Comparison of ENCODE assay signal across 8 cellular contexts in genomic region chr3:52057806-52058099, GRCh38. TPM values are rescaled to one million over a fixed set of nuclear protein-coding genes. Genes with fewer than 3 reads are reported as not detected.
DNase-seq lines count a peak whose midpoint lies in the region; ATAC-seq and TF ChIP-seq lines count a peak whose summit lies in the region.

No MANE protein-coding gene starts in this region.

- H3K9me3 ChIP-seq in left lung (no peaks in the 10 kb centered on the region), suprapubic skin (no peaks in the 10 kb centered on the region)

- H3K4me3 ChIP-seq in left lung (peak overlapping the region; percentile 21 to 94), suprapubic skin (peak overlapping the region; percentile 79)

- intact Hi-C loops in left lung (cut with DNase I), result no loop called here

- TF ChIP-seq POLR2A in suprapubic skin (IDR thresholded peaks at IDR 0.05), result no peak

- 19% methylated on average over 7 of the region's 9 CpGs for WGBS in suprapubic skin

- DNase-seq in activated CD4-positive, alpha-beta T cell treated with anti-CD3 and anti-CD28 coated beads, Interleukin-2, amount 10 ng/mL, durations not matched to agents 7 days and 5 days, result no peak
- DNase-seq in activated CD4-positive, alpha-beta T cell treated with anti-CD3 and anti-CD28 coated beads, Interleukin-2, amount 50 U/mL, for 48 hours, result no peak
- no peak for DNase-seq in left lung
- no peak for DNase-seq in suprapubic skin (ENCODE audit: low spot score in 2 of 2)
- DNase-seq in GM20000 (ENCODE audit: low spot score), result no peak
- no peak for DNase-seq in midbrain (lab: John Stamatoyannopoulos, UW)
- DNase-seq in NCI-H1105 treated with DMSO at 0.1 percent for 48 hours (lab: John Stamatoyannopoulos, UW), result no peak

- peak overlapping the region; percentile 95 for H3K27ac Mint-ChIP-seq in activated CD4-positive, alpha-beta T cell treated with anti-CD3 and anti-CD28 coated beads, Interleukin-2, amount 10 ng/mL, durations not matched to agents 7 days and 5 days

- H3K36me3 ChIP-seq in left lung (peaks cover 0 to 12% of the 10 kb centered on the region in 2 donors), suprapubic skin (no peaks in the 10 kb centered on the region)

- H3K27ac ChIP-seq in angular gyrus (ENCODE audit: low read depth, low read length) (peak overlapping the region; percentile 34), left lung (peak overlapping the region; percentile 63 to 91), suprapubic skin (peak overlapping the region; percentile 35)

- H3K4me3 Mint-ChIP-seq in activated CD4-positive, alpha-beta T cell treated with anti-CD3 and anti-CD28 coated beads, Interleukin-2, amount 10 ng/mL, durations not matched to agents 7 days and 5 days, result peak overlapping the region; percentile 87

- POLR2A ChIA-PET in activated CD4-positive, alpha-beta T cell treated with anti-CD3 and anti-CD28 coated beads, Interleukin-2, amount 10 ng/mL, durations not matched to agents 7 days and 5 days (lab: Charles Lee), result no interaction called here

- no peak for ATAC-seq in left lung

- TF ChIP-seq CTCF in left lung (IDR thresholded peaks at IDR 0.05), result no peak
- no peak for TF ChIP-seq CTCF in suprapubic skin (IDR thresholded peaks at IDR 0.05)
- no peak for TF ChIP-seq CTCF in GM20000 (IDR thresholded peaks at IDR 0.05; ENCODE audit: extremely low read depth, missing control alignments)

- CTCF ChIA-PET in activated CD4-positive, alpha-beta T cell treated with anti-CD3 and anti-CD28 coated beads, Interleukin-2, amount 10 ng/mL, durations not matched to agents 7 days and 5 days (lab: Charles Lee), result interaction anchor here (0.6 to 2.3 kb wide), 9 partner anchors 21 to 355 kb away, joined by 3 to 12 read pairs (median 4); partner anchors contain the start of genes PARP3 and RRP9

- peaks cover 14% of the 10 kb centered on the region for H3K36me3 Mint-ChIP-seq in activated CD4-positive, alpha-beta T cell treated with anti-CD3 and anti-CD28 coated beads, Interleukin-2, amount 10 ng/mL, durations not matched to agents 7 days and 5 days (ENCODE audit: low read depth)

- no peaks in the 10 kb centered on the region for H3K9me3 Mint-ChIP-seq in activated CD4-positive, alpha-beta T cell treated with anti-CD3 and anti-CD28 coated beads, Interleukin-2, amount 10 ng/mL, durations not matched to agents 7 days and 5 days

- H3K27me3 ChIP-seq in left lung (no peaks in the 10 kb centered on the region), suprapubic skin (no peaks in the 10 kb centered on the region)

- peaks cover 30% of the 10 kb centered on the region for H3K4me1 Mint-ChIP-seq in activated CD4-positive, alpha-beta T cell treated with anti-CD3 and anti-CD28 coated beads, Interleukin-2, amount 10 ng/mL, durations not matched to agents 7 days and 5 days

- TF ChIP-seq EP300 in suprapubic skin (IDR thresholded peaks at IDR 0.05), result no peak

- H3K4me1 ChIP-seq in left lung (peaks cover 25 to 70% of the 10 kb centered on the region in 2 donors), suprapubic skin (peaks cover 70% of the 10 kb centered on the region)

- no peaks in the 10 kb centered on the region for H3K27me3 Mint-ChIP-seq in activated CD4-positive, alpha-beta T cell treated with anti-CD3 and anti-CD28 coated beads, Interleukin-2, amount 10 ng/mL, durations not matched to agents 7 days and 5 days

RNA-seq across cellular contexts. Expression of gene DUSP7, which starts 1.4 kb away (rescaled TPM):
- total RNA-seq in activated CD4-positive, alpha-beta T cell treated with anti-CD3 and anti-CD28 coated beads, Interleukin-2, amount 10 ng/mL, durations not matched to agents 7 days and 5 days, result 10 to 100 TPM; 38.3 to 42.0 TPM
- total RNA-seq in left lung, result 10 to 100 TPM; 35.9 to 38.3 TPM
- 100 to 1,000 TPM in 3 of 4 donors, 10 to 100 TPM in 1; 91.1 to 190 (median 146) TPM for total RNA-seq in suprapubic skin
